18 cellular contexts compared by ENCODE assay signal in genomic region chr17:15896834-15897233, GRCh38.
"Had no signal": no experiment of that assay in that cellular context is flagged by ENCODE, and none has a peak within 500 bp of the region (broad histone marks: within the 10 kb centered on the region; RNA-seq: fewer than 3 reads in every experiment).

No MANE protein-coding gene starts in this region.

- ATAC-seq: body of pancreas; left ventricle myocardium superior; stimulated activated memory B cell treated with anti-CD40 and anti-IgM and Interleukin-4, amounts not matched to agents 10 μg/mL and 1 μg/mL and 100 μg/mL, for 72 hours had no signal

- H3K9me3 ChIP-seq: body of pancreas, esophagus squamous epithelium had no signal

- H3K27me3 ChIP-seq: body of pancreas, esophagus squamous epithelium had no signal

- H3K9me3 Mint-ChIP-seq: memory B cell; stimulated activated memory B cell treated with anti-CD40 and anti-IgM and Interleukin-4, amounts not matched to agents 10 μg/mL and 1 μg/mL and 100 μg/mL, for 72 hours; type B pancreatic cell had no signal

- H3K36me3 ChIP-seq: esophagus squamous epithelium had no signal

- H3K27ac Mint-ChIP-seq: activated CD4-positive, alpha-beta memory T cell treated with anti-CD3 and anti-CD28 coated beads for 36 hours; nephron progenitor cell; stimulated activated memory B cell treated with anti-CD40 and anti-IgM and Interleukin-4, amounts not matched to agents 10 μg/mL and 1 μg/mL and 100 μg/mL, for 72 hours; type B pancreatic cell had no signal

- DNase-seq: activated CD4-positive, alpha-beta memory T cell treated with anti-CD3 and anti-CD28 coated beads for 36 hours; activated CD4-positive, alpha-beta T cell treated with anti-CD3 and anti-CD28 coated beads for 1 hour; activated naive CD4-positive, alpha-beta T cell treated with Interleukin-2 at 50 U/mL for 16 hours; amygdala; body of pancreas; central memory CD4-positive, alpha-beta T cell; esophagus squamous epithelium; hippocampal formation; kidney; left ventricle myocardium superior; nephron progenitor cell; occipital lobe; stimulated activated CD4-positive, alpha-beta T cell treated with anti-CD3 and anti-CD28 coated beads, Interleukin-2, amount 100 ng/mL, for 48 hours; T-helper 9 cell had no signal

- H3K27me3 Mint-ChIP-seq: activated CD4-positive, alpha-beta memory T cell treated with anti-CD3 and anti-CD28 coated beads for 36 hours; type B pancreatic cell had no signal

- H3K4me3 ChIP-seq: body of pancreas, coronary artery had no signal

- H3K27ac ChIP-seq: coronary artery, esophagus squamous epithelium had no signal

- H3K4me3 Mint-ChIP-seq: nephron progenitor cell, type B pancreatic cell had no signal

- H3K36me3 Mint-ChIP-seq: memory B cell; stimulated activated memory B cell treated with anti-CD40 and anti-IgM and Interleukin-4, amounts not matched to agents 10 μg/mL and 1 μg/mL and 100 μg/mL, for 72 hours; type B pancreatic cell had no signal
